Comparison of ENCODE assay signal across 21 cellular contexts in genomic region chr4:173486714-173487392, GRCh38. TPM values are rescaled to one million over a fixed set of nuclear protein-coding genes. Genes with fewer than 3 reads are reported as not detected.
A peak's percentile ranks its signal among the peaks of the same experiment; 100 is the strongest.
DNase-seq lines count a peak whose midpoint lies in the region; ATAC-seq, FAIRE-seq and TF ChIP-seq lines count a peak whose summit lies in the region.
"Had no signal": no experiment of that assay in that cellular context is flagged by ENCODE, and none has a peak within 500 bp of the region (broad histone marks: within the 10 kb centered on the region; RNA-seq: fewer than 3 reads in every experiment).

No MANE protein-coding gene starts in this region.

- WGBS in right cardiac atrium, result 16% methylated on average over 1 of the region's 1 CpG

- H3K9me3 ChIP-seq in right cardiac atrium (ENCODE audit: control insufficient read depth, low read length), result no peaks in the 10 kb centered on the region
- H3K9me3 ChIP-seq: pancreas had no signal

- H3K4me1 ChIP-seq in right cardiac atrium (ENCODE audit: control insufficient read depth, insufficient read depth, low read length), result no peaks in the 10 kb centered on the region
- H3K4me1 ChIP-seq: pancreas had no signal

- no peak overlapping the region for H3K4me3 Mint-ChIP-seq in chondrocyte (ENCODE audit: unreplicated experiment)
- H3K4me3 Mint-ChIP-seq: activated naive CD4-positive, alpha-beta T cell treated with anti-CD3 and anti-CD28 coated beads for 36 hours; CD8-positive, alpha-beta memory T cell; naive thymus-derived CD4-positive, alpha-beta T cell had no signal

- peaks cover 49% of the 10 kb centered on the region for H3K4me1 Mint-ChIP-seq in chondrocyte (ENCODE audit: low read depth)

- H3K36me3 Mint-ChIP-seq in chondrocyte (ENCODE audit: low read depth), result no peaks in the 10 kb centered on the region
- H3K36me3 Mint-ChIP-seq: CD8-positive, alpha-beta memory T cell; naive thymus-derived CD4-positive, alpha-beta T cell had no signal

- no peak for TF ChIP-seq CTCF in chondrocyte (IDR thresholded peaks at IDR 0.05)

- peak overlapping the region; percentile 67 for H3K27ac Mint-ChIP-seq in chondrocyte (ENCODE audit: unreplicated experiment)
- H3K27ac Mint-ChIP-seq: activated naive CD4-positive, alpha-beta T cell treated with anti-CD3 and anti-CD28 coated beads for 36 hours; CD8-positive, alpha-beta memory T cell; naive thymus-derived CD4-positive, alpha-beta T cell had no signal

- FAIRE-seq in RCC 7860 (lab: Jason Lieb, UNC), result no peak
- FAIRE-seq: pancreas, urothelium cell line had no signal

- H3K27me3 Mint-ChIP-seq in chondrocyte (ENCODE audit: low read depth), result no peaks in the 10 kb centered on the region
- H3K27me3 Mint-ChIP-seq: CD8-positive, alpha-beta memory T cell had no signal

- ATAC-seq in right cardiac atrium (peak; percentile 76 to 81), left colon (no peak)
- ATAC-seq: HCT116; naive thymus-derived CD4-positive, alpha-beta T cell had no signal

- no peaks in the 10 kb centered on the region for H3K27me3 ChIP-seq in right cardiac atrium (ENCODE audit: control insufficient read depth, insufficient read depth)
- H3K27me3 ChIP-seq: pancreas had no signal

- no peak overlapping the region for H3K4me3 ChIP-seq in right cardiac atrium (ENCODE audit: low read length)
- H3K4me3 ChIP-seq: pancreas had no signal

- H3K27ac ChIP-seq in right cardiac atrium (ENCODE audit: low read length), result no peak overlapping the region
- H3K27ac ChIP-seq: pancreas, VCaP had no signal

- no peaks in the 10 kb centered on the region for H3K9me3 Mint-ChIP-seq in chondrocyte (ENCODE audit: low read depth)
- H3K9me3 Mint-ChIP-seq: activated naive CD4-positive, alpha-beta T cell treated with anti-CD3 and anti-CD28 coated beads for 36 hours; CD8-positive, alpha-beta memory T cell had no signal

- intact Hi-C loops in right cardiac atrium (cut with DNase I), result no loop called here
- intact Hi-C loops in left colon (cut with DNase I, micrococcal nuclease), result no loop called here

- DNase-seq in DMS79 treated with DMSO at 0.1 percent for 48 hours (lab: John Stamatoyannopoulos, UW), result peak; percentile 53
- DNase-seq in NCI-H2171 (lab: John Stamatoyannopoulos, UW), result peak; percentile 57
- DNase-seq in chondrocyte (ENCODE audit: low spot score), result no peak
- peak; percentile 30 to 60 (median 54) for DNase-seq in right cardiac atrium
- DNase-seq in RCC 7860 (ENCODE audit: low spot score), result no peak
- no peak for DNase-seq in left colon
- DNase-seq in GM19238 (ENCODE audit: insufficient read length, low spot score), result no peak
- no peak for DNase-seq in stimulated activated CD8-positive, alpha-beta memory T cell treated with anti-CD3 and anti-CD28 coated beads, Interleukin-4, amount 100 ng/mL, for 48 hours
- DNase-seq: activated CD4-positive, alpha-beta T cell treated with anti-CD3 and anti-CD28 coated beads, Interleukin-2, amount 50 U/mL, for 4 hours; activated naive CD4-positive, alpha-beta T cell treated with anti-CD3 and anti-CD28 coated beads for 36 hours; activated T-cell treated with anti-CD3 and anti-CD28 coated beads for 4 hours; CD8-positive, alpha-beta memory T cell; EL; KG1; naive thymus-derived CD4-positive, alpha-beta T cell; pancreas; T-helper 1 cell had no signal

RNA-seq across cellular contexts. Expression of gene HAND2, which starts 43.2 kb away (rescaled TPM):
- total RNA-seq in chondrocyte, result not detected in 3 replicates
- total RNA-seq in right cardiac atrium, result 100 to 1,000 TPM in 3 of 4 donors, 10 to 100 TPM in 1; 69.3 to 154 (median 136) TPM
- 115 TPM for polyA plus RNA-seq in right cardiac atrium
- total RNA-seq in left colon, result 10 to 100 TPM in 1 of 2 donors, 1 to 10 TPM in 1; 2.0 to 18.9 TPM
- total RNA-seq: activated naive CD4-positive, alpha-beta T cell treated with anti-CD3 and anti-CD28 coated beads for 36 hours; CD8-positive, alpha-beta memory T cell; glomerular endothelial cell; naive thymus-derived CD4-positive, alpha-beta T cell had no signal
- polyA plus RNA-seq: CD8-positive, alpha-beta memory T cell; naive thymus-derived CD4-positive, alpha-beta T cell had no signal

Comparison
In these comparisons a context has a peak if more than half of its experiments do, and no peak if none do; other contexts are left out.
1. DNase-seq: peak in DMS79 treated with DMSO at 0.1 percent for 48 hours (single experiment), NCI-H2171 (single experiment) and right cardiac atrium (3 of 3); none in chondrocyte (single experiment), RCC 7860 (single experiment), left colon (0 of 2), GM19238 (single experiment) and stimulated activated CD8-positive, alpha-beta memory T cell treated with anti-CD3 and anti-CD28 coated beads, Interleukin-4, amount 100 ng/mL, for 48 hours (single experiment).